In genomic region chr1:201670517-201670916, GRCh38 we compare ENCODE assay signal across 3 cellular contexts.
TF ChIP-seq lines count a peak whose summit lies in the region.

No MANE protein-coding gene starts in this region.

TF ChIP-seq in HepG2, 621 proteins besides CTCF, POLR2A, EP300 and RAD21:
- TF ChIP-seq ZNF230 (CRISPR knock-in tag; IDR thresholded peaks at IDR 0.05) (no peak), SMAD1 (CRISPR knock-in tag; IDR thresholded peaks at IDR 0.05; ENCODE audit: borderline replicate concordance, low read depth) (no peak), FOXA1 (IDR thresholded peaks at IDR 0.05) (peak; percentile 17; the same call in 1 of the 2 replicates), FOXA1 (CRISPR knock-in tag; IDR thresholded peaks at IDR 0.05) (no peak), CREB1 (IDR thresholded peaks at IDR 0.05) (peak; percentile 82), CREB1 (CRISPR knock-in tag; IDR thresholded peaks at IDR 0.05) (no peak), TRIM22 (IDR thresholded peaks at IDR 0.05) (peak; percentile 92; the same call in 1 of the 2 replicates), ATF7 (IDR thresholded peaks at IDR 0.05) (peak; percentile 63), ATF7 (CRISPR knock-in tag; IDR thresholded peaks at IDR 0.05) (no peak), ZNF777 (CRISPR knock-in tag; IDR thresholded peaks at IDR 0.05) (no peak)

TF ChIP-seq in GM12878, 131 proteins besides CTCF, POLR2A, EP300 and RAD21:
- TF ChIP-seq TAF1 (IDR thresholded peaks at IDR 0.05; ENCODE audit: borderline replicate concordance, low read depth, low read length): no peak
- TF ChIP-seq NR2C1 (IDR thresholded peaks at IDR 0.05): no peak
- no peak for TF ChIP-seq CEBPZ (IDR thresholded peaks at IDR 0.05; ENCODE audit: low read depth, low read length)
- TF ChIP-seq NKRF (conservative IDR thresholded peaks at IDR 0.05): no peak
- TF ChIP-seq ZNF622 (IDR thresholded peaks at IDR 0.05): no peak
- TF ChIP-seq PBX3 (IDR thresholded peaks at IDR 0.05; ENCODE audit: insufficient replicate concordance, low read depth, low read length): no peak
- TF ChIP-seq BRCA1 (IDR thresholded peaks at IDR 0.05; ENCODE audit: low read depth, low read length): no peak

TF ChIP-seq in H1, 55 proteins besides CTCF, POLR2A, EP300 and RAD21:
- TF ChIP-seq BCL11A (IDR thresholded peaks at IDR 0.05; ENCODE audit: low read depth in 2 of 2, low read length in 2 of 2): no peak
- no peak for TF ChIP-seq NANOG (IDR thresholded peaks at IDR 0.05; ENCODE audit: insufficient read depth, low read depth, low read length, poor library complexity, severe bottlenecking)
- TF ChIP-seq GTF2F1 (IDR thresholded peaks at IDR 0.05; ENCODE audit: borderline replicate concordance, low read depth, low read length): no peak
- no peak for TF ChIP-seq ATF3 (IDR thresholded peaks at IDR 0.05; ENCODE audit: insufficient read depth, low read depth, low read length)
- no peak for TF ChIP-seq POU5F1 (IDR thresholded peaks at IDR 0.05; ENCODE audit: low read depth, low read length)
- TF ChIP-seq CEBPB (IDR thresholded peaks at IDR 0.05; ENCODE audit: low read depth, low read length): no peak
- TF ChIP-seq ZNF274 (IDR thresholded peaks at IDR 0.05; ENCODE audit: borderline replicate concordance, extremely low read depth, low read length): no peak
- no peak for TF ChIP-seq JUND (IDR thresholded peaks at IDR 0.05; ENCODE audit: low read length)
- no peak for TF ChIP-seq FOSL1 (IDR thresholded peaks at IDR 0.05; ENCODE audit: insufficient read depth, low read depth, low read length)
- no peak for TF ChIP-seq SIX5 (IDR thresholded peaks at IDR 0.05; ENCODE audit: low read depth, low read length)
